Comparison of ENCODE assay signal across 30 cellular contexts in genomic region chr12:112208511-112208910, GRCh38.
"Had no signal": no experiment of that assay in that cellular context is flagged by ENCODE, and none has a peak within 500 bp of the region (broad histone marks: within the 10 kb centered on the region; RNA-seq: fewer than 3 reads in every experiment).

No MANE protein-coding gene starts in this region.

- H3K4me3 Mint-ChIP-seq: dendritic cell treated with granulocyte-macrophage colony-stimulating factor and Interleukin-4, amounts not matched to agents 40 ng/mL and 50 ng/mL, for 4 days; effector memory CD8-positive, alpha-beta T cell; endodermal cell; immature natural killer cell; mesothelial cell of epicardium had no signal

- H3K9me3 Mint-ChIP-seq: dendritic cell treated with granulocyte-macrophage colony-stimulating factor and Interleukin-4, amounts not matched to agents 40 ng/mL and 50 ng/mL, for 4 days; effector memory CD8-positive, alpha-beta T cell; endodermal cell; immature natural killer cell; mesothelial cell of epicardium had no signal

- H3K4me2 ChIP-seq: hepatocyte had no signal

- H3K9me3 ChIP-seq: colonic mucosa, esophagus squamous epithelium, gastrocnemius medialis, heart right ventricle, left lung, lower lobe of right lung, mucosa of descending colon had no signal

- H3K27me3 ChIP-seq: colonic mucosa, esophagus squamous epithelium, gastrocnemius medialis, heart right ventricle, hepatocyte, left lung had no signal

- DNase-seq: cerebellar nuclear complex; colonic mucosa; cortex of kidney; effector CD8-positive, alpha-beta T cell; effector memory CD8-positive, alpha-beta T cell; endodermal cell; erythroblast; esophagus squamous epithelium; foreskin fibroblast; foreskin melanocyte; gastrocnemius medialis; glutamatergic neuron; head of caudate nucleus; heart right ventricle; hypothalamus; immature natural killer cell; islet precursor cell; kidney; kidney glomerular epithelial cell; left colon; left lung; left ventricle myocardium superior; lower lobe of right lung; mesenchymal stem cell; mucosa of descending colon had no signal

- H3K4me1 ChIP-seq: colonic mucosa, esophagus squamous epithelium, gastrocnemius medialis, heart right ventricle, left lung, lower lobe of right lung had no signal

- H3K27ac Mint-ChIP-seq: dendritic cell treated with granulocyte-macrophage colony-stimulating factor and Interleukin-4, amounts not matched to agents 40 ng/mL and 50 ng/mL, for 4 days; endodermal cell; mesothelial cell of epicardium had no signal

- H3K27me3 Mint-ChIP-seq: dendritic cell treated with granulocyte-macrophage colony-stimulating factor and Interleukin-4, amounts not matched to agents 40 ng/mL and 50 ng/mL, for 4 days; effector memory CD8-positive, alpha-beta T cell had no signal

- H2AFZ ChIP-seq: hepatocyte had no signal

- H3K27ac ChIP-seq: colonic mucosa, epithelial cell of prostate, esophagus squamous epithelium, gastrocnemius medialis, heart right ventricle, hepatocyte, left lung, lower lobe of right lung had no signal

- H3K4me1 Mint-ChIP-seq: mesothelial cell of epicardium had no signal

- ATAC-seq: effector memory CD8-positive, alpha-beta T cell; esophagus mucosa; gastrocnemius medialis; heart right ventricle; left colon; left lung; left ventricle myocardium superior; lower lobe of right lung; mucosa of descending colon had no signal

- H3K4me3 ChIP-seq: colonic mucosa, esophagus squamous epithelium, gastrocnemius medialis, heart right ventricle, hepatocyte, left lung, lower lobe of right lung, mucosa of descending colon had no signal
